Comparison of ENCODE assay signal across 8 cellular contexts in the genomic region with DNA sequence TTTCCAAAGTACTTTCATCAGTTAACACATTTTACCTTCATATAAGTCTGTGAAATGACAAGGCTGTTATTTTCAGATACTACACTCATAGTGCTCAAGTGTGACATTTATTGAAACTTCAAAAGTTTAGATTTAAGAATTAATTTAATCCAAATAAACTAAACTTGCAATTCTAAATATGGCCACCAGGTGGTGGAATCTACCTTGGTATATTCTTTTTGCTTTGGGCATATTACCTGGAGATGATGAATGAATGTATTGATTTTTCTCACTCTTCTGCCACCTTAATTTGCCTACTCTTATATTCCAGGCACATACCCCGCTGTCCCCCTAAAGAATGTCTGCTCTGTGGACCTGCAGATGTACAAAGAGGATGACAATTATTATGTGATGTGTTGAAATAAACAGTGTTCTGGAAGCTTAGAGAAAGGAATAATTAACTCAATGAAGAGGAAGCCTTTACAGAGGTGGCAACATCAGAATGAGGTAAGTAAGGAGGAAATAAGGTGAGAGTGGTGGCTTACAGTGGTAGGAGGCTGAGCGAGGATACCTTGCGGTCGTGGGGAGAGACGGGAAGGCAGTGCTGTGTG.
DNase-seq lines count a peak whose midpoint lies in the region; TF ChIP-seq lines count a peak whose summit lies in the region.

No MANE protein-coding gene starts in this region.

- peaks cover 15% of the 10 kb centered on the region for H3K36me3 Mint-ChIP-seq in brain

- H3K4me1 Mint-ChIP-seq in brain: peaks cover 34% of the 10 kb centered on the region

- peak; percentile 83 to 86 for TF ChIP-seq CTCF in brain (conservative IDR thresholded peaks at IDR 0.05)

- peak overlapping the region in 3 of 5 experiments; percentile 19 to 73 (median 64) for H3K27ac Mint-ChIP-seq in brain

- H3K27me3 Mint-ChIP-seq in brain: peaks cover 4% of the 10 kb centered on the region

- H3K4me3 Mint-ChIP-seq in brain: no peak overlapping the region

- H3K9me3 Mint-ChIP-seq in brain: peaks cover 15 to 27% (median 21%) of the 10 kb centered on the region in 5 experiments

- DNase-seq in NCI-H524 (lab: John Stamatoyannopoulos, UW) (peak; percentile 18 to 61), NCI-H524 treated with DMSO at 0.1 percent for 48 hours (lab: John Stamatoyannopoulos, UW) (no peak), NCI-H1694 (lab: John Stamatoyannopoulos, UW) (peak; percentile 60), medulla oblongata (ENCODE audit: extremely low spot score) (peak; percentile 56), HPDE6-E6E7 (ENCODE audit: extremely low spot score) (no peak)
- DNase-seq in activated naive CD4-positive, alpha-beta T cell treated with anti-CD3 and anti-CD28 coated beads, Interleukin-2, amount 50 U/mL, for 16 hours: no peak
- no peak for DNase-seq in activated CD8-positive, alpha-beta memory T cell treated with anti-CD3 and anti-CD28 coated beads, Interleukin-2, amount 50 U/mL, for 4 hours

Comparison
In these comparisons a context has a peak if more than half of its experiments do, and no peak if none do; other contexts are left out.
1. DNase-seq: peak in NCI-H524 (2 of 2), NCI-H1694 (single experiment) and medulla oblongata (single experiment); none in NCI-H524 treated with DMSO at 0.1 percent for 48 hours (single experiment), HPDE6-E6E7 (single experiment), activated naive CD4-positive, alpha-beta T cell treated with anti-CD3 and anti-CD28 coated beads, Interleukin-2, amount 50 U/mL, for 16 hours (single experiment) and activated CD8-positive, alpha-beta memory T cell treated with anti-CD3 and anti-CD28 coated beads, Interleukin-2, amount 50 U/mL, for 4 hours (single experiment).